ENCODE assay signal across 8 cellular contexts in the genomic region with DNA sequence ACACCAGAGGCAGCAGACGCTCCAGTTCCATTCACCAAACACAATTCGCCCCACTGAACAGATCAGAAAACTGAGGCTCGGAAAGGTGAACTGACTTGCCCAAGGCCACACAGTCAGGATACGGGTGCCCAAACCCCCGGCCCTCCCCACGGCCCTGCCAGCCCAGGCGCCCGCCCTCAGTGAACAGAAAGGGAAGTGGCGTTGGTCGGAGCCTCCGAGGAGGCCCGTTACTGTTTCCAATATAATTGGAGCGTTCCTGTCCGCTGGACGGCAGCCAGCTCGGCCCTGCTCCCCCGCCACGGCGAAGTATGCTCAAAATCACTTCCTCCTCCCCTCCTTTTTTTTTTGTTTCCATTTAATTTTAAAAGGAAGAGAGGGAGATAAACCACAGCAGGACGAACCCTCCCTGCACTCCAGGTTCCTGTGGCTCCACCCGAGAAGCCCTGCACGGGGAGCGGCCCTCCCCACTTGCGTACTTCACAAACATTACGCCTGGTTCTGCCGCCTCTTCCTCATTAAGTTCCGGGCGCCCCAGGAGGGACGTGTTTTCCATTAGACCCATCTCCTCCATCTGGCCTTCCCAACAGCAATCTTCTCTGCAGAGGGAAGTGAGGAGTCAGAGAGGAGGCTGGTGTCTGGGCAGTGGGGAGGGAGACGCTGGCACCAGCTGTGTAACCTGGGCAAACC.
A peak's percentile ranks its signal among the peaks of the same experiment; 100 is the strongest.
DNase-seq lines count a peak whose midpoint lies in the region; ATAC-seq and TF ChIP-seq lines count a peak whose summit lies in the region.

No MANE protein-coding gene starts in this region.

- intact Hi-C loops in CD14-positive monocyte (cut with micrococcal nuclease) (loop anchor here (5.0 to 10.0 kb wide), 2 partner anchors 41 to 49 kb away; no protein-coding TSS in a partner anchor), stomach (cut with DNase I; ENCODE audit: low total_unique reads) (loop anchor here (10.0 kb wide), 1 partner anchor 59 kb away; a partner anchor contains a TSS)

- no peak for TF ChIP-seq POLR2A in stomach (IDR thresholded peaks at IDR 0.05)

- WGBS in stomach, 5 donors, result 11 to 30% (median 18%) methylated on average over 28 to 30 of the region's 30 CpGs

- no peaks in the 10 kb centered on the region for H3K9me3 ChIP-seq in stomach

- peak overlapping the region in 2 of 4 donors; percentile 17 to 18 for H3K4me3 ChIP-seq in stomach

- ATAC-seq in HG02588 (IDR thresholded peaks at IDR 0.05; ENCODE audit: unreplicated experiment), result no peak

- H3K36me3 ChIP-seq in stomach, result no peaks in the 10 kb centered on the region

- no peaks in the 10 kb centered on the region for H3K27me3 ChIP-seq in stomach

- H3K27ac Mint-ChIP-seq in CD14-positive monocyte, result peak overlapping the region; percentile 92 to 97 (median 94)

- TF ChIP-seq CTCF in CD14-positive monocyte (IDR thresholded peaks at IDR 0.05) (no peak), stomach (IDR thresholded peaks at IDR 0.05) (no peak)

- TF ChIP-seq EP300 in stomach (IDR thresholded peaks at IDR 0.05), result no peak

- peaks cover 0 to 2% (median 0%) of the 10 kb centered on the region in 7 donors for H3K9me3 Mint-ChIP-seq in CD14-positive monocyte

- DNase-seq in CD14-positive monocyte (ENCODE audit: low spot score), result peak; percentile 78
- peak; percentile 64 for DNase-seq in NCI-H2029 (lab: John Stamatoyannopoulos, UW)
- DNase-seq in amniotic epithelial cell (ENCODE audit: low read depth), result peak; percentile 55
- peak; percentile 77 for DNase-seq in iris pigment epithelial cell (ENCODE audit: low read depth)
- DNase-seq in stomach, result peak; percentile 74
- DNase-seq in 8988T, result no peak
- DNase-seq in SW480 (ENCODE audit: low spot score), result no peak

- H3K4me3 Mint-ChIP-seq in CD14-positive monocyte, result peak overlapping the region; percentile 76 to 87

- peaks cover 68% of the 10 kb centered on the region for H3K4me1 Mint-ChIP-seq in CD14-positive monocyte

- H3K36me3 Mint-ChIP-seq in CD14-positive monocyte, result peaks cover 40 to 46% of the 10 kb centered on the region in 2 donors

- H3K27ac ChIP-seq in stomach, result peak overlapping the region; percentile 49 to 87 (median 80)

- H3K4me1 ChIP-seq in stomach, result peaks cover 71 to 95% (median 81%) of the 10 kb centered on the region in 4 donors

- peaks cover 0 to 2% (median 0%) of the 10 kb centered on the region in 3 donors for H3K27me3 Mint-ChIP-seq in CD14-positive monocyte (ENCODE audit: low read depth in 3 of 3)

Comparison
In these comparisons a context has a peak if more than half of its experiments do, and no peak if none do; other contexts are left out.
1. DNase-seq: peak in CD14-positive monocyte (single experiment), NCI-H2029 (single experiment), amniotic epithelial cell (single experiment), iris pigment epithelial cell (single experiment) and stomach (single experiment); none in 8988T (single experiment) and SW480 (single experiment).